In the genomic region with DNA sequence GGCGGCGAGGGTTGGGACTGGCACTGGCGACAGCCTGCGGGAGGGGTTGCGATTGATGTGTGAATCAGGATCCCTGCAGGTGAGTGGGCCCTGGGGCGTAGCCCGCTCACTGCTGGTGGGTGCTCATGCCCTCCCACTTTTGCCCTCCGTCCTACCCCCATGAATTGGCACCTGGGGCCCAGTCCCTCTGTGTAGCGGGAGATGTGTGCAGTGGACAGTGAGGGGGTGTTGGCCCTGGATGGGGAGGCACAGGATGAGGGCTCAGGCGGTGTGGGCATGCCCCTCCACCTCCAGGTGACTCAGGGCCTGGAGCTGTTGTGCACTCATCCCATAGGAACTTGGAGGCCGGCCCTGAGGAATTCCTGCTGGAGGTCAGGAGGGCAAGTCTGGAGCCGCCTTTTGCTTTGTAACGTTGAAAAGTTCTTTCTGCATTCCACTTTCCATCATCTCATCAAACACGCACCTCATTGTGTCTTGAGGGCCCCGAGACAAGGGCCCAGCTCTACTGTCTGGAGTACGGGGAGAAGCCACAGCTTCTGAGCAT, we compare ENCODE assay signal across 1 cellular context.
A peak's percentile ranks its signal among the peaks of the same experiment; 100 is the strongest.
TF ChIP-seq lines count a peak whose summit lies in the region.

No MANE protein-coding gene starts in this region.

TF ChIP-seq in SK-N-SH, 30 proteins besides CTCF, POLR2A, EP300 and RAD21 (continued from another document):
- TF ChIP-seq, protein P1, sequence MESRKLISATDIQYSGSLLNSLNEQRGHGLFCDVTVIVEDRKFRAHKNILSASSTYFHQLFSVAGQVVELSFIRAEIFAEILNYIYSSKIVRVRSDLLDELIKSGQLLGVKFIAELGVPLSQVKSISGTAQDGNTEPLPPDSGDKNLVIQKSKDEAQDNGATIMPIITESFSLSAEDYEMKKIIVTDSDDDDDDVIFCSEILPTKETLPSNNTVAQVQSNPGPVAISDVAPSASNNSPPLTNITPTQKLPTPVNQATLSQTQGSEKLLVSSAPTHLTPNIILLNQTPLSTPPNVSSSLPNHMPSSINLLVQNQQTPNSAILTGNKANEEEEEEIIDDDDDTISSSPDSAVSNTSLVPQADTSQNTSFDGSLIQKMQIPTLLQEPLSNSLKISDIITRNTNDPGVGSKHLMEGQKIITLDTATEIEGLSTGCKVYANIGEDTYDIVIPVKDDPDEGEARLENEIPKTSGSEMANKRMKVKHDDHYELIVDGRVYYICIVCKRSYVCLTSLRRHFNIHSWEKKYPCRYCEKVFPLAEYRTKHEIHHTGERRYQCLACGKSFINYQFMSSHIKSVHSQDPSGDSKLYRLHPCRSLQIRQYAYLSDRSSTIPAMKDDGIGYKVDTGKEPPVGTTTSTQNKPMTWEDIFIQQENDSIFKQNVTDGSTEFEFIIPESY (IDR thresholded peaks at IDR 0.05; ENCODE audit: borderline replicate concordance, low read depth), result no peak
- TF ChIP-seq, protein P2, sequence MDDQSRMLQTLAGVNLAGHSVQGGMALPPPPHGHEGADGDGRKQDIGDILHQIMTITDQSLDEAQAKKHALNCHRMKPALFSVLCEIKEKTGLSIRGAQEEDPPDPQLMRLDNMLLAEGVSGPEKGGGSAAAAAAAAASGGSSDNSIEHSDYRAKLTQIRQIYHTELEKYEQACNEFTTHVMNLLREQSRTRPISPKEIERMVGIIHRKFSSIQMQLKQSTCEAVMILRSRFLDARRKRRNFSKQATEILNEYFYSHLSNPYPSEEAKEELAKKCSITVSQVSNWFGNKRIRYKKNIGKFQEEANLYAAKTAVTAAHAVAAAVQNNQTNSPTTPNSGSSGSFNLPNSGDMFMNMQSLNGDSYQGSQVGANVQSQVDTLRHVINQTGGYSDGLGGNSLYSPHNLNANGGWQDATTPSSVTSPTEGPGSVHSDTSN (IDR thresholded peaks at IDR 0.05), result peak; percentile 45
- TF ChIP-seq TEAD4 (IDR thresholded peaks at IDR 0.05; ENCODE audit: borderline replicate concordance, insufficient read depth) (peak; percentile 95), RXRA (IDR thresholded peaks at IDR 0.05; ENCODE audit: borderline replicate concordance, low read depth) (peak; percentile 99), EZH2phosphoT487 (IDR thresholded peaks at IDR 0.05; ENCODE audit: borderline replicate concordance, low read depth) (no peak), GABPA (IDR thresholded peaks at IDR 0.05; ENCODE audit: low read depth) (no peak), CHD2 (IDR thresholded peaks at IDR 0.05; ENCODE audit: low read length, partially characterized antibody) (no peak), TCF12 (IDR thresholded peaks at IDR 0.05) (peak; percentile 81), RFX5 (IDR thresholded peaks at IDR 0.05; ENCODE audit: low read length) (no peak), GATA2 (CRISPR knock-in tag; IDR thresholded peaks at IDR 0.05) (no peak), NFIC (IDR thresholded peaks at IDR 0.05; ENCODE audit: borderline replicate concordance) (peak; percentile 87), MXI1 (IDR thresholded peaks at IDR 0.05; ENCODE audit: low read depth, low read length) (no peak), ELF1 (IDR thresholded peaks at IDR 0.05) (no peak)
- TF ChIP-seq, protein P3, sequence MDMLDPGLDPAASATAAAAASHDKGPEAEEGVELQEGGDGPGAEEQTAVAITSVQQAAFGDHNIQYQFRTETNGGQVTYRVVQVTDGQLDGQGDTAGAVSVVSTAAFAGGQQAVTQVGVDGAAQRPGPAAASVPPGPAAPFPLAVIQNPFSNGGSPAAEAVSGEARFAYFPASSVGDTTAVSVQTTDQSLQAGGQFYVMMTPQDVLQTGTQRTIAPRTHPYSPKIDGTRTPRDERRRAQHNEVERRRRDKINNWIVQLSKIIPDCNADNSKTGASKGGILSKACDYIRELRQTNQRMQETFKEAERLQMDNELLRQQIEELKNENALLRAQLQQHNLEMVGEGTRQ (IDR thresholded peaks at IDR 0.05; ENCODE audit: borderline replicate concordance, low read depth, low read length), result no peak
- TF ChIP-seq, protein P4, sequence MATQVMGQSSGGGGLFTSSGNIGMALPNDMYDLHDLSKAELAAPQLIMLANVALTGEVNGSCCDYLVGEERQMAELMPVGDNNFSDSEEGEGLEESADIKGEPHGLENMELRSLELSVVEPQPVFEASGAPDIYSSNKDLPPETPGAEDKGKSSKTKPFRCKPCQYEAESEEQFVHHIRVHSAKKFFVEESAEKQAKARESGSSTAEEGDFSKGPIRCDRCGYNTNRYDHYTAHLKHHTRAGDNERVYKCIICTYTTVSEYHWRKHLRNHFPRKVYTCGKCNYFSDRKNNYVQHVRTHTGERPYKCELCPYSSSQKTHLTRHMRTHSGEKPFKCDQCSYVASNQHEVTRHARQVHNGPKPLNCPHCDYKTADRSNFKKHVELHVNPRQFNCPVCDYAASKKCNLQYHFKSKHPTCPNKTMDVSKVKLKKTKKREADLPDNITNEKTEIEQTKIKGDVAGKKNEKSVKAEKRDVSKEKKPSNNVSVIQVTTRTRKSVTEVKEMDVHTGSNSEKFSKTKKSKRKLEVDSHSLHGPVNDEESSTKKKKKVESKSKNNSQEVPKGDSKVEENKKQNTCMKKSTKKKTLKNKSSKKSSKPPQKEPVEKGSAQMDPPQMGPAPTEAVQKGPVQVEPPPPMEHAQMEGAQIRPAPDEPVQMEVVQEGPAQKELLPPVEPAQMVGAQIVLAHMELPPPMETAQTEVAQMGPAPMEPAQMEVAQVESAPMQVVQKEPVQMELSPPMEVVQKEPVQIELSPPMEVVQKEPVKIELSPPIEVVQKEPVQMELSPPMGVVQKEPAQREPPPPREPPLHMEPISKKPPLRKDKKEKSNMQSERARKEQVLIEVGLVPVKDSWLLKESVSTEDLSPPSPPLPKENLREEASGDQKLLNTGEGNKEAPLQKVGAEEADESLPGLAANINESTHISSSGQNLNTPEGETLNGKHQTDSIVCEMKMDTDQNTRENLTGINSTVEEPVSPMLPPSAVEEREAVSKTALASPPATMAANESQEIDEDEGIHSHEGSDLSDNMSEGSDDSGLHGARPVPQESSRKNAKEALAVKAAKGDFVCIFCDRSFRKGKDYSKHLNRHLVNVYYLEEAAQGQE (IDR thresholded peaks at IDR 0.05; ENCODE audit: low read depth, low read length), result no peak
- TF ChIP-seq, protein P5, sequence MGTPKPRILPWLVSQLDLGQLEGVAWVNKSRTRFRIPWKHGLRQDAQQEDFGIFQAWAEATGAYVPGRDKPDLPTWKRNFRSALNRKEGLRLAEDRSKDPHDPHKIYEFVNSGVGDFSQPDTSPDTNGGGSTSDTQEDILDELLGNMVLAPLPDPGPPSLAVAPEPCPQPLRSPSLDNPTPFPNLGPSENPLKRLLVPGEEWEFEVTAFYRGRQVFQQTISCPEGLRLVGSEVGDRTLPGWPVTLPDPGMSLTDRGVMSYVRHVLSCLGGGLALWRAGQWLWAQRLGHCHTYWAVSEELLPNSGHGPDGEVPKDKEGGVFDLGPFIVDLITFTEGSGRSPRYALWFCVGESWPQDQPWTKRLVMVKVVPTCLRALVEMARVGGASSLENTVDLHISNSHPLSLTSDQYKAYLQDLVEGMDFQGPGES (IDR thresholded peaks at IDR 0.05; ENCODE audit: low read depth, low read length), result no peak
- TF ChIP-seq, protein P6, sequence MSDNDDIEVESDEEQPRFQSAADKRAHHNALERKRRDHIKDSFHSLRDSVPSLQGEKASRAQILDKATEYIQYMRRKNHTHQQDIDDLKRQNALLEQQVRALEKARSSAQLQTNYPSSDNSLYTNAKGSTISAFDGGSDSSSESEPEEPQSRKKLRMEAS (IDR thresholded peaks at IDR 0.05; ENCODE audit: low read depth), result peak; percentile 66
